In genomic region chr10:64573625-64574325, GRCh38 we compare ENCODE assay signal across 10 cellular contexts.
"Had no signal": no experiment of that assay in that cellular context is flagged by ENCODE, and none has a peak within 500 bp of the region (broad histone marks: within the 10 kb centered on the region; RNA-seq: fewer than 3 reads in every experiment).

No MANE protein-coding gene starts in this region.

- H3K9me3 ChIP-seq: prostate gland, uterus had no signal

- H3K4me3 ChIP-seq: prostate gland, uterus had no signal

- H3K4me1 ChIP-seq: prostate gland, uterus had no signal

- ATAC-seq: naive thymus-derived CD8-positive, alpha-beta T cell; sciatic nerve had no signal

- H3K27ac ChIP-seq: prostate gland, uterus had no signal

- H3K27me3 ChIP-seq: uterus had no signal

- H3K36me3 ChIP-seq: prostate gland, uterus had no signal

- DNase-seq: activated B cell treated with CpG ODN at 0.5 μM for 24 hours; activated CD4-positive, alpha-beta T cell treated with anti-CD3 and anti-CD28 coated beads, Interleukin-2, amount 10 ng/mL, durations not matched to agents 24 days and 14 days; activated naive CD4-positive, alpha-beta T cell treated with anti-CD3 and anti-CD28 coated beads for 36 hours; erythroblast; naive thymus-derived CD8-positive, alpha-beta T cell; stimulated activated CD4-positive, alpha-beta T cell treated with anti-CD3 and anti-CD28 coated beads, Interleukin-2, amount 100 ng/mL, for 24 hours; stimulated activated naive CD4-positive, alpha-beta T cell treated with Interleukin-2 at 50 U/mL for 16 hours; uterus had no signal
